ENCODE assay signal across 14 cellular contexts in genomic region chr15:91114301-91114700, GRCh38.
DNase-seq lines count a peak whose midpoint lies in the region; ATAC-seq lines count a peak whose summit lies in the region.
"Had no signal": no experiment of that assay in that cellular context is flagged by ENCODE, and none has a peak within 500 bp of the region (broad histone marks: within the 10 kb centered on the region; RNA-seq: fewer than 3 reads in every experiment).

No MANE protein-coding gene starts in this region.

- H3K27ac ChIP-seq in caudate nucleus (ENCODE audit: low read depth, low read length): no peak overlapping the region
- H3K27ac ChIP-seq: BLaER1 treated with 17β-estradiol and CSF1 and Interleukin-3, amounts not matched to agents 10 nM and 100 nM; GM23248 had no signal

- DNase-seq in MV-4-11 (lab: John Stamatoyannopoulos, UW) (peak; percentile 52), NCI-H82 treated with DMSO at 0.1 percent for 48 hours (lab: John Stamatoyannopoulos, UW; ENCODE audit: unreplicated experiment) (peak; percentile 91), cerebellar cortex (ENCODE audit: low spot score) (peak; percentile 11), islet precursor cell (peak; percentile 12), caudate nucleus (lab: John Stamatoyannopoulos, UW) (no peak)
- DNase-seq in activated CD8-positive, alpha-beta memory T cell treated with anti-CD3 and anti-CD28 coated beads, Interleukin-2, amount 50 U/mL, for 48 hours: no peak
- no peak for DNase-seq in central memory CD4-positive, alpha-beta T cell
- DNase-seq: Calu3; CD8-positive, alpha-beta T cell; GM23248; HCEC 1CT had no signal

- no peak for ATAC-seq in HG03097 (IDR thresholded peaks at IDR 0.05; ENCODE audit: low FRiP score, unreplicated experiment)
- ATAC-seq: CD8-positive, alpha-beta T cell; HepG2 had no signal

Comparison
In these comparisons a context has a peak if more than half of its experiments do, and no peak if none do; other contexts are left out.
1. DNase-seq: peak in MV-4-11 (single experiment), NCI-H82 treated with DMSO at 0.1 percent for 48 hours (single experiment), cerebellar cortex (single experiment) and islet precursor cell (single experiment); none in caudate nucleus (0 of 61), activated CD8-positive, alpha-beta memory T cell treated with anti-CD3 and anti-CD28 coated beads, Interleukin-2, amount 50 U/mL, for 48 hours (single experiment) and central memory CD4-positive, alpha-beta T cell (single experiment).